16 cellular contexts compared by ENCODE assay signal in genomic region chr3:41682996-41683395, GRCh38.
DNase-seq lines count a peak whose midpoint lies in the region; ATAC-seq and TF ChIP-seq lines count a peak whose summit lies in the region.
"Had no signal": no experiment of that assay in that cellular context is flagged by ENCODE, and none has a peak within 500 bp of the region (broad histone marks: within the 10 kb centered on the region; RNA-seq: fewer than 3 reads in every experiment).

No MANE protein-coding gene starts in this region.

- no peak overlapping the region for H2AFZ ChIP-seq in ACC112 (ENCODE audit: low read length, unreplicated experiment)

- H3K36me3 Mint-ChIP-seq in activated CD8-positive, alpha-beta T cell treated with anti-CD3 and anti-CD28 coated beads, Interleukin-2, amount 10 ng/mL, durations not matched to agents 7 days and 5 days (ENCODE audit: low read depth): no peaks in the 10 kb centered on the region

- no peaks in the 10 kb centered on the region for H3K9me3 ChIP-seq in colonic mucosa
- H3K9me3 ChIP-seq: heart left ventricle, left ventricle myocardium inferior, spleen, tibial artery had no signal

- H3K27me3 ChIP-seq in ACC112 (ENCODE audit: insufficient read depth, low read length) (no peaks in the 10 kb centered on the region), colonic mucosa (no peaks in the 10 kb centered on the region)
- H3K27me3 ChIP-seq: heart left ventricle, spleen, tibial artery had no signal

- intact Hi-C loops in colonic mucosa (cut with DNase I): no loop called here

- no peaks in the 10 kb centered on the region for H3K9me3 Mint-ChIP-seq in activated CD8-positive, alpha-beta T cell treated with anti-CD3 and anti-CD28 coated beads, Interleukin-2, amount 10 ng/mL, durations not matched to agents 7 days and 5 days (ENCODE audit: insufficient read depth)
- H3K9me3 Mint-ChIP-seq: activated naive CD8-positive, alpha-beta T cell treated with anti-CD3 and anti-CD28 coated beads, Interleukin-2, amount 50 U/mL, for 24 hours had no signal

- TF ChIP-seq CTCF in colonic mucosa (IDR thresholded peaks at IDR 0.05): no peak

- ATAC-seq in activated CD8-positive, alpha-beta T cell treated with anti-CD3 and anti-CD28 coated beads, Interleukin-2, amount 10 ng/mL, durations not matched to agents 7 days and 5 days: no peak
- no peak for ATAC-seq in HG02571 (IDR thresholded peaks at IDR 0.05; ENCODE audit: unreplicated experiment)
- ATAC-seq: activated naive CD8-positive, alpha-beta T cell treated with anti-CD3 and anti-CD28 coated beads, Interleukin-2, amount 50 U/mL, for 24 hours; heart left ventricle had no signal

- no peaks in the 10 kb centered on the region for H3K4me1 Mint-ChIP-seq in activated CD8-positive, alpha-beta T cell treated with anti-CD3 and anti-CD28 coated beads, Interleukin-2, amount 10 ng/mL, durations not matched to agents 7 days and 5 days (ENCODE audit: low read depth)
- H3K4me1 Mint-ChIP-seq: activated naive CD8-positive, alpha-beta T cell treated with anti-CD3 and anti-CD28 coated beads, Interleukin-2, amount 50 U/mL, for 24 hours had no signal

- no peak overlapping the region for H3K4me3 Mint-ChIP-seq in activated CD8-positive, alpha-beta T cell treated with anti-CD3 and anti-CD28 coated beads, Interleukin-2, amount 10 ng/mL, durations not matched to agents 7 days and 5 days
- H3K4me3 Mint-ChIP-seq: activated naive CD8-positive, alpha-beta T cell treated with anti-CD3 and anti-CD28 coated beads, Interleukin-2, amount 50 U/mL, for 24 hours had no signal

- H3K27ac Mint-ChIP-seq in activated CD8-positive, alpha-beta T cell treated with anti-CD3 and anti-CD28 coated beads, Interleukin-2, amount 10 ng/mL, durations not matched to agents 7 days and 5 days: no peak overlapping the region
- H3K27ac Mint-ChIP-seq: activated naive CD8-positive, alpha-beta T cell treated with anti-CD3 and anti-CD28 coated beads, Interleukin-2, amount 50 U/mL, for 24 hours had no signal

- no peaks in the 10 kb centered on the region for H3K27me3 Mint-ChIP-seq in activated CD8-positive, alpha-beta T cell treated with anti-CD3 and anti-CD28 coated beads, Interleukin-2, amount 10 ng/mL, durations not matched to agents 7 days and 5 days (ENCODE audit: low read depth)
- H3K27me3 Mint-ChIP-seq: activated naive CD8-positive, alpha-beta T cell treated with anti-CD3 and anti-CD28 coated beads, Interleukin-2, amount 50 U/mL, for 24 hours had no signal

- no peaks in the 10 kb centered on the region for H3K79me2 ChIP-seq in ACC112 (ENCODE audit: control insufficient read depth, insufficient read depth, low read length, unreplicated experiment)

- no peak overlapping the region for H3K9ac ChIP-seq in colonic mucosa (ENCODE audit: low read depth in 2 of 2, low read length in 2 of 2)

- DNase-seq in HCEC 1CT (peak; percentile 88), astrocyte of the hippocampus (ENCODE audit: low read depth, low spot score) (peak; percentile 89), iris pigment epithelial cell (ENCODE audit: low read depth) (peak; percentile 87), NCI-H1092 (lab: John Stamatoyannopoulos, UW) (no peak), colonic mucosa (no peak)
- no peak for DNase-seq in activated CD8-positive, alpha-beta T cell treated with anti-CD3 and anti-CD28 coated beads, Interleukin-2, amount 10 ng/mL, durations not matched to agents 7 days and 5 days
- DNase-seq: activated CD4-positive, CD25-positive, alpha-beta regulatory T cell; activated naive CD8-positive, alpha-beta T cell treated with anti-CD3 and anti-CD28 coated beads, Interleukin-2, amount 50 U/mL, for 24 hours; AML-193; DMS79; heart left ventricle; left ventricle myocardium inferior; spleen; tibial artery had no signal

- CTCF ChIA-PET in activated CD8-positive, alpha-beta T cell treated with anti-CD3 and anti-CD28 coated beads, Interleukin-2, amount 10 ng/mL, durations not matched to agents 7 days and 5 days (lab: Charles Lee): no interaction called here

- H3K4me1 ChIP-seq in ACC112 (ENCODE audit: control insufficient read depth, insufficient read depth, low read length, unreplicated experiment) (peaks cover 35% of the 10 kb centered on the region), colonic mucosa (no peaks in the 10 kb centered on the region)
- H3K4me1 ChIP-seq: spleen had no signal

- H3K36me3 ChIP-seq in ACC112 (ENCODE audit: insufficient read depth, low read length) (no peaks in the 10 kb centered on the region), colonic mucosa (no peaks in the 10 kb centered on the region)
- H3K36me3 ChIP-seq: left ventricle myocardium inferior, tibial artery had no signal

- POLR2A ChIA-PET in activated CD8-positive, alpha-beta T cell treated with anti-CD3 and anti-CD28 coated beads, Interleukin-2, amount 10 ng/mL, durations not matched to agents 7 days and 5 days (lab: Charles Lee): no interaction called here

- H3K4me3 ChIP-seq in ACC112 (ENCODE audit: low read depth, low read length) (no peak overlapping the region), colonic mucosa (no peak overlapping the region)
- H3K4me3 ChIP-seq: heart left ventricle, left ventricle myocardium inferior, spleen, tibial artery had no signal

- H3K27ac ChIP-seq in ACC112 (ENCODE audit: low read depth, low read length): peak overlapping the region; percentile 73
- H3K27ac ChIP-seq in colonic mucosa: no peak overlapping the region
- H3K27ac ChIP-seq: heart left ventricle, left ventricle myocardium inferior, spleen, tibial artery had no signal

Comparison
In these comparisons a context has a peak if more than half of its experiments do, and no peak if none do; other contexts are left out.
1. DNase-seq: peak in HCEC 1CT (single experiment), astrocyte of the hippocampus (single experiment) and iris pigment epithelial cell (single experiment); none in activated CD8-positive, alpha-beta T cell treated with anti-CD3 and anti-CD28 coated beads, Interleukin-2, amount 10 ng/mL, durations not matched to agents 7 days and 5 days (single experiment), NCI-H1092 (single experiment) and colonic mucosa (single experiment).